24 cellular contexts compared by ENCODE assay signal in the genomic region with DNA sequence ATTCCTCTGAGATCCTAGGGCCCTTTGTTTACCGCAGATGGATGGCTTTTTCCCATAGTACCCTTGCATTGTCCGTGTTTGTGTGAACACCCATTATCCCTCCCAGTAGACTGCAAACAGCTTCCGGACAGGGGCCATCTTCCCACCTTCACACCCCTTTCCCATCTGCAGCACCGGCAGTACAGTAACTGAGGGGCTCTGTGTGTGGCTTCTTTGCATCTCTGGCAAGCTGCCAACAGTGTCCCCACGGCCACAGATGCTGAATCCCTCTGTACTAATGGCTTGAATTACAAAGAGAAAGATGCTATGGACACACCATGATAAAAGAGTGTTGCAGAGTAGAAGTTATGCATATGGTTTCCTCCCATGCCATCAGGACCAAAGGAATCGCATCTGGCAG.
"Had no signal": no experiment of that assay in that cellular context is flagged by ENCODE, and none has a peak within 500 bp of the region (broad histone marks: within the 10 kb centered on the region; RNA-seq: fewer than 3 reads in every experiment).

No MANE protein-coding gene starts in this region.

- H3K27me3 Mint-ChIP-seq: activated CD4-positive, alpha-beta memory T cell treated with anti-CD3 and anti-CD28 coated beads, Interleukin-2, amount 10 ng/mL, durations not matched to agents 7 days and 5 days; activated CD4-positive, alpha-beta T cell treated with anti-CD3 and anti-CD28 coated beads, Interleukin-2, amount 10 ng/mL, durations not matched to agents 24 days and 14 days; activated naive CD4-positive, alpha-beta T cell treated with anti-CD3 and anti-CD28 coated beads, Interleukin-2, amount 10 ng/mL, durations not matched to agents 7 days and 5 days; activated naive CD8-positive, alpha-beta T cell treated with anti-CD3 and anti-CD28 coated beads, Interleukin-2, amount 10 ng/mL, durations not matched to agents 7 days and 5 days; activated T-cell treated with anti-CD3 and anti-CD28 coated beads, Interleukin-2, amount 50 U/mL, for 24 hours; natural killer cell treated with Interleukin-12 subunit alpha and Interleukin-12 subunit beta and Interleukin-15 and Interleukin-18, amount 100 ng/mL, for 72 hours; stimulated activated naive CD8-positive, alpha-beta T cell treated with anti-CD3 and anti-CD28 coated beads, Interleukin-15, Interleukin-2, amounts not matched to agents 100 ng/mL and 50 ng/mL, for 24 hours had no signal

- H3K27ac Mint-ChIP-seq: activated CD4-positive, alpha-beta memory T cell treated with anti-CD3 and anti-CD28 coated beads, Interleukin-2, amount 10 ng/mL, durations not matched to agents 7 days and 5 days; activated CD4-positive, alpha-beta T cell treated with anti-CD3 and anti-CD28 coated beads, Interleukin-2, amount 10 ng/mL, durations not matched to agents 24 days and 14 days; activated naive CD4-positive, alpha-beta T cell treated with anti-CD3 and anti-CD28 coated beads, Interleukin-2, amount 10 ng/mL, durations not matched to agents 7 days and 5 days; activated naive CD8-positive, alpha-beta T cell treated with anti-CD3 and anti-CD28 coated beads, Interleukin-2, amount 10 ng/mL, durations not matched to agents 7 days and 5 days; activated T-cell treated with anti-CD3 and anti-CD28 coated beads, Interleukin-2, amount 50 U/mL, for 24 hours; natural killer cell treated with Interleukin-12 subunit alpha and Interleukin-12 subunit beta and Interleukin-15 and Interleukin-18, amount 100 ng/mL, for 72 hours; stimulated activated effector memory CD8-positive, alpha-beta T cell treated with anti-CD3 and anti-CD28 coated beads, Interleukin-12 subunit alpha, Interleukin-12 subunit beta, amount 100 ng/mL, for 72 hours; stimulated activated naive CD8-positive, alpha-beta T cell treated with anti-CD3 and anti-CD28 coated beads, Interleukin-15, Interleukin-2, amounts not matched to agents 100 ng/mL and 50 ng/mL, for 24 hours; T-helper 17 cell had no signal

- H3K4me3 Mint-ChIP-seq: activated CD4-positive, alpha-beta memory T cell treated with anti-CD3 and anti-CD28 coated beads, Interleukin-2, amount 10 ng/mL, durations not matched to agents 7 days and 5 days; activated CD4-positive, alpha-beta T cell treated with anti-CD3 and anti-CD28 coated beads, Interleukin-2, amount 10 ng/mL, durations not matched to agents 24 days and 14 days; activated naive CD4-positive, alpha-beta T cell treated with anti-CD3 and anti-CD28 coated beads, Interleukin-2, amount 10 ng/mL, durations not matched to agents 7 days and 5 days; activated naive CD8-positive, alpha-beta T cell treated with anti-CD3 and anti-CD28 coated beads, Interleukin-2, amount 10 ng/mL, durations not matched to agents 7 days and 5 days; activated T-cell treated with anti-CD3 and anti-CD28 coated beads, Interleukin-2, amount 50 U/mL, for 24 hours; natural killer cell treated with Interleukin-12 subunit alpha and Interleukin-12 subunit beta and Interleukin-15 and Interleukin-18, amount 100 ng/mL, for 72 hours; stimulated activated effector memory CD8-positive, alpha-beta T cell treated with anti-CD3 and anti-CD28 coated beads, Interleukin-12 subunit alpha, Interleukin-12 subunit beta, amount 100 ng/mL, for 72 hours; stimulated activated naive CD8-positive, alpha-beta T cell treated with anti-CD3 and anti-CD28 coated beads, Interleukin-15, Interleukin-2, amounts not matched to agents 100 ng/mL and 50 ng/mL, for 24 hours; T-helper 17 cell had no signal

- H3K9me3 Mint-ChIP-seq: activated CD4-positive, alpha-beta memory T cell treated with anti-CD3 and anti-CD28 coated beads, Interleukin-2, amount 10 ng/mL, durations not matched to agents 7 days and 5 days; activated CD4-positive, alpha-beta T cell treated with anti-CD3 and anti-CD28 coated beads, Interleukin-2, amount 10 ng/mL, durations not matched to agents 24 days and 14 days; activated naive CD4-positive, alpha-beta T cell treated with anti-CD3 and anti-CD28 coated beads, Interleukin-2, amount 10 ng/mL, durations not matched to agents 7 days and 5 days; activated naive CD8-positive, alpha-beta T cell treated with anti-CD3 and anti-CD28 coated beads, Interleukin-2, amount 10 ng/mL, durations not matched to agents 7 days and 5 days; activated T-cell treated with anti-CD3 and anti-CD28 coated beads, Interleukin-2, amount 50 U/mL, for 24 hours; natural killer cell treated with Interleukin-12 subunit alpha and Interleukin-12 subunit beta and Interleukin-15 and Interleukin-18, amount 100 ng/mL, for 72 hours; stimulated activated effector memory CD8-positive, alpha-beta T cell treated with anti-CD3 and anti-CD28 coated beads, Interleukin-12 subunit alpha, Interleukin-12 subunit beta, amount 100 ng/mL, for 72 hours; stimulated activated naive CD8-positive, alpha-beta T cell treated with anti-CD3 and anti-CD28 coated beads, Interleukin-15, Interleukin-2, amounts not matched to agents 100 ng/mL and 50 ng/mL, for 24 hours had no signal

- DNase-seq: activated CD4-positive, alpha-beta memory T cell treated with anti-CD3 and anti-CD28 coated beads, Interleukin-2, amount 10 ng/mL, durations not matched to agents 7 days and 5 days; activated CD4-positive, alpha-beta T cell treated with anti-CD3 and anti-CD28 coated beads, Interleukin-2, amount 10 ng/mL, durations not matched to agents 24 days and 14 days; activated CD4-positive, CD25-positive, alpha-beta regulatory T cell treated with anti-CD3 and anti-CD28 coated beads, Interleukin-2, amount 50 U/mL, for 72 hours; activated CD8-positive, alpha-beta memory T cell treated with anti-CD3 and anti-CD28 coated beads, Interleukin-2, amount 50 U/mL, for 48 hours; activated gamma-delta T cell; activated naive CD4-positive, alpha-beta T cell treated with anti-CD3 and anti-CD28 coated beads, Interleukin-2, amount 10 ng/mL, durations not matched to agents 7 days and 5 days; activated naive CD8-positive, alpha-beta T cell treated with anti-CD3 and anti-CD28 coated beads, Interleukin-2, amount 10 ng/mL, durations not matched to agents 7 days and 5 days; activated T-cell treated with anti-CD3 and anti-CD28 coated beads, Interleukin-2, amount 50 U/mL, for 24 hours; brain microvascular endothelial cell; central memory CD4-positive, alpha-beta T cell; heart right ventricle; left lung; lower lobe of right lung; mesendoderm; mucosa of descending colon; sigmoid colon; small intestine; stimulated activated CD4-positive, alpha-beta T cell treated with anti-CD3 and anti-CD28 coated beads, Interleukin-4, amount 100 ng/mL, for 24 hours; T-helper 17 cell; T1000; WERI-Rb-1 had no signal

- H3K4me1 Mint-ChIP-seq: activated CD4-positive, alpha-beta memory T cell treated with anti-CD3 and anti-CD28 coated beads, Interleukin-2, amount 10 ng/mL, durations not matched to agents 7 days and 5 days; activated CD4-positive, alpha-beta T cell treated with anti-CD3 and anti-CD28 coated beads, Interleukin-2, amount 10 ng/mL, durations not matched to agents 24 days and 14 days; activated naive CD4-positive, alpha-beta T cell treated with anti-CD3 and anti-CD28 coated beads, Interleukin-2, amount 10 ng/mL, durations not matched to agents 7 days and 5 days; activated naive CD8-positive, alpha-beta T cell treated with anti-CD3 and anti-CD28 coated beads, Interleukin-2, amount 10 ng/mL, durations not matched to agents 7 days and 5 days; stimulated activated effector memory CD8-positive, alpha-beta T cell treated with anti-CD3 and anti-CD28 coated beads, Interleukin-12 subunit alpha, Interleukin-12 subunit beta, amount 100 ng/mL, for 72 hours had no signal

- H3K36me3 Mint-ChIP-seq: activated naive CD4-positive, alpha-beta T cell treated with anti-CD3 and anti-CD28 coated beads, Interleukin-2, amount 10 ng/mL, durations not matched to agents 7 days and 5 days; activated naive CD8-positive, alpha-beta T cell treated with anti-CD3 and anti-CD28 coated beads, Interleukin-2, amount 10 ng/mL, durations not matched to agents 7 days and 5 days; natural killer cell treated with Interleukin-12 subunit alpha and Interleukin-12 subunit beta and Interleukin-15 and Interleukin-18, amount 100 ng/mL, for 72 hours; stimulated activated effector memory CD8-positive, alpha-beta T cell treated with anti-CD3 and anti-CD28 coated beads, Interleukin-12 subunit alpha, Interleukin-12 subunit beta, amount 100 ng/mL, for 72 hours had no signal
